ENCODE assay signal across 34 cellular contexts in the genomic region with DNA sequence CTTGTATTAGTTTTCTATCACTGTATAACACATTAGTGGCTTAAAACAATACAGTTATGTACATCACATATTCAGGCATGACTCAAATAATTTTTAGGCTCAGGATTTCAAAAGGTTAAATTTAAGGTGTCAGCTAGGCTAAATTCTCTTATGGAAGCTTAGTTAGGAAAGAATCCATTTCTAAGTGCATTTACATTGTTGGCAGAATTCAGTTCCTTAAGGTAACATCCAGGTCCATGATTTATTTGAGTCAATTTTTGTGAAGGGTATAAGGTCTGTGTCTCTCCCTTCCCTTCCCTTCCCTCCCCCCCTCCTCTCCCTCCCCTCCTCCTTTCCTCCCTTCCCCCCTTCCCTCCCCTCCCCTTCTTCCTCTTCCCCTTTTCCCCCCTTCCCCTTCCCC.
"Had no signal": no experiment of that assay in that cellular context is flagged by ENCODE, and none has a peak within 500 bp of the region (broad histone marks: within the 10 kb centered on the region; RNA-seq: fewer than 3 reads in every experiment).

No MANE protein-coding gene starts in this region.

- H3K36me3 ChIP-seq: MG63 had no signal

- H3K9me3 ChIP-seq: MG63 had no signal

- H3K4me3 ChIP-seq: MG63 had no signal

- DNase-seq: Karpas-422, Kasumi-1, MG63, MM.1S, MV-4-11, NCI-H1048, NCI-H1092, NCI-H1092 treated with DMSO at 0.1 percent for 48 hours, NCI-H1105, NCI-H1105 treated with DMSO at 0.1 percent for 48 hours, NCI-H1417, NCI-H1417 treated with DMSO at 0.1 percent for 48 hours, NCI-H1436, NCI-H1436 treated with DMSO at 0.1 percent for 48 hours, NCI-H146, NCI-H1694, NCI-H1694 treated with DMSO at 0.1 percent for 48 hours, NCI-H187, NCI-H187 treated with DMSO at 0.1 percent for 48 hours, NCI-H1930, NCI-H2029, NCI-H2029 treated with DMSO at 0.1 percent for 48 hours, NCI-H2081, NCI-H2081 treated with DMSO at 0.1 percent for 48 hours, NCI-H2107, NCI-H2171, NCI-H2171 treated with DMSO at 0.1 percent for 48 hours, NCI-H2227 treated with DMSO at 0.1 percent for 48 hours, NCI-H226, NCI-H345, NCI-H446, NCI-H446 treated with DMSO at 0.1 percent for 48 hours, NCI-H510A, NCI-H510A treated with DMSO at 0.1 percent for 48 hours had no signal

- H3K27me3 ChIP-seq: MG63 had no signal
